1 cellular context compared by ENCODE assay signal in the genomic region with DNA sequence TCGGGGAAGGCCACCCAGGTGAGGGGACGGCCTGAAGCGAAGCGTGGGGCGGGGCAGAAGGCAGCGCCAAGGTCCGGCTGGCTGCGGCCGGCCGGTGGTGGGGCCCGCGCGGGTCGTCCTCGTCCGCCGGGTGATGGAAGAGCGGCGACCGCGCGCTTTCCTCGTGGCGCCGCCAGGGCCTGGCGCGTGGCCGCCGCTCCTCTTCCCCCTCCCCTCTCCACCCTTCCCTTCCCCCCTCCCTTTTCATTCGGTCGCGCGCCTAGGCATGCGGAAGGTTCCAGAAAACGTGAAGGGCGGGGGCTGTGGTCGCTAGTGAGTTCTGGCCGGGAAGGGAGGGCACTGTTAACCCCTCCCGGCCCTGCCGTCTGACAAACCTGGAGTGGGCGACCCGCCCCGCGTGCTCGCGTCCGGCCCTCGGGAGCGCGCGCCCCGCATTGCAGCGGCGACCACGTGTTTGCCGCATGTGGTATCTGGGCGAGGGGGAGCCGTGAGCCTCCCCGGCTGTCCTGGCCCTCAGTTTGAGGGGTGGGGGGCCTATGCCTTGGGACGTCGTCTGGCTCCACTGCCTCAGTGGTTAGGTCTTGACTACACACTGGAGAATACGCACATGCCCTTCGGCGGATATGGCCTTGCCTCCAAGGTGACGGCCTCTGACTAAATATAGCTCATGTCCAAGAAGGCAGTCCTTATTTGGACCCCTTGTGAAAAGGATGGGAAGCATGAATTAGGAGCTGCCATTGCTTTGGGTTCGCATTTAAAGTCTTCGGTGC.
A peak's percentile ranks its signal among the peaks of the same experiment; 100 is the strongest.
TF ChIP-seq lines count a peak whose summit lies in the region.

No MANE protein-coding gene starts in this region.

TF ChIP-seq in GM12878, 131 proteins besides CTCF, POLR2A, EP300 and RAD21 (continues in another document):
- TF ChIP-seq CHD2 (IDR thresholded peaks at IDR 0.05; ENCODE audit: borderline replicate concordance, low read depth, low read length) (0 out of 2 replicates have a peak, but pooled peaks have one; percentile 24), IKZF2 (IDR thresholded peaks at IDR 0.05) (peak in 1 of 2 experiments; percentile 28; a peak in 1 of 4 replicates), CBFB (IDR thresholded peaks at IDR 0.05; ENCODE audit: low read depth) (no peak; the same call in 1 of the 2 replicates), EGR1 (IDR thresholded peaks at IDR 0.05; ENCODE audit: borderline replicate concordance in 1 of 2, low read depth in 2 of 2, low read length in 2 of 2) (peak in 1 of 2 experiments; percentile 30; a peak in 1 of 3 replicates), JUNB (IDR thresholded peaks at IDR 0.05) (no peak), RELA (IDR thresholded peaks at IDR 0.05; ENCODE audit: borderline replicate concordance, partially characterized antibody) (no peak), MEF2B (IDR thresholded peaks at IDR 0.05; ENCODE audit: partially characterized antibody, poor library complexity, severe bottlenecking) (peak; percentile 10), MYC (IDR thresholded peaks at IDR 0.05; ENCODE audit: insufficient read depth, insufficient read length, insufficient replicate concordance, low read length, severe bottlenecking) (peak; percentile 98), RCOR1 (conservative IDR thresholded peaks at IDR 0.05; ENCODE audit: low read depth, low read length) (no peak), BCL11A (IDR thresholded peaks at IDR 0.05; ENCODE audit: low read depth, low read length) (no peak), CHD4 (IDR thresholded peaks at IDR 0.05) (no peak), FOS (IDR thresholded peaks at IDR 0.05; ENCODE audit: borderline replicate concordance, extremely low read depth, insufficient read length) (no peak), RAD51 (IDR thresholded peaks at IDR 0.05) (peak; percentile 57), SREBF2 (IDR thresholded peaks at IDR 0.05; ENCODE audit: low read length) (no peak)
- TF ChIP-seq, protein P1, sequence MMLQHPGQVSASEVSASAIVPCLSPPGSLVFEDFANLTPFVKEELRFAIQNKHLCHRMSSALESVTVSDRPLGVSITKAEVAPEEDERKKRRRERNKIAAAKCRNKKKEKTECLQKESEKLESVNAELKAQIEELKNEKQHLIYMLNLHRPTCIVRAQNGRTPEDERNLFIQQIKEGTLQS (IDR thresholded peaks at IDR 0.05; ENCODE audit: borderline replicate concordance, extremely low read depth, low read depth, low read length) = no peak
- TF ChIP-seq, protein P2, sequence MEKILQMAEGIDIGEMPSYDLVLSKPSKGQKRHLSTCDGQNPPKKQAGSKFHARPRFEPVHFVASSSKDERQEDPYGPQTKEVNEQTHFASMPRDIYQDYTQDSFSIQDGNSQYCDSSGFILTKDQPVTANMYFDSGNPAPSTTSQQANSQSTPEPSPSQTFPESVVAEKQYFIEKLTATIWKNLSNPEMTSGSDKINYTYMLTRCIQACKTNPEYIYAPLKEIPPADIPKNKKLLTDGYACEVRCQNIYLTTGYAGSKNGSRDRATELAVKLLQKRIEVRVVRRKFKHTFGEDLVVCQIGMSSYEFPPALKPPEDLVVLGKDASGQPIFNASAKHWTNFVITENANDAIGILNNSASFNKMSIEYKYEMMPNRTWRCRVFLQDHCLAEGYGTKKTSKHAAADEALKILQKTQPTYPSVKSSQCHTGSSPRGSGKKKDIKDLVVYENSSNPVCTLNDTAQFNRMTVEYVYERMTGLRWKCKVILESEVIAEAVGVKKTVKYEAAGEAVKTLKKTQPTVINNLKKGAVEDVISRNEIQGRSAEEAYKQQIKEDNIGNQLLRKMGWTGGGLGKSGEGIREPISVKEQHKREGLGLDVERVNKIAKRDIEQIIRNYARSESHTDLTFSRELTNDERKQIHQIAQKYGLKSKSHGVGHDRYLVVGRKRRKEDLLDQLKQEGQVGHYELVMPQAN (conservative IDR thresholded peaks at IDR 0.05) = peak; percentile 86
- TF ChIP-seq, protein P3, sequence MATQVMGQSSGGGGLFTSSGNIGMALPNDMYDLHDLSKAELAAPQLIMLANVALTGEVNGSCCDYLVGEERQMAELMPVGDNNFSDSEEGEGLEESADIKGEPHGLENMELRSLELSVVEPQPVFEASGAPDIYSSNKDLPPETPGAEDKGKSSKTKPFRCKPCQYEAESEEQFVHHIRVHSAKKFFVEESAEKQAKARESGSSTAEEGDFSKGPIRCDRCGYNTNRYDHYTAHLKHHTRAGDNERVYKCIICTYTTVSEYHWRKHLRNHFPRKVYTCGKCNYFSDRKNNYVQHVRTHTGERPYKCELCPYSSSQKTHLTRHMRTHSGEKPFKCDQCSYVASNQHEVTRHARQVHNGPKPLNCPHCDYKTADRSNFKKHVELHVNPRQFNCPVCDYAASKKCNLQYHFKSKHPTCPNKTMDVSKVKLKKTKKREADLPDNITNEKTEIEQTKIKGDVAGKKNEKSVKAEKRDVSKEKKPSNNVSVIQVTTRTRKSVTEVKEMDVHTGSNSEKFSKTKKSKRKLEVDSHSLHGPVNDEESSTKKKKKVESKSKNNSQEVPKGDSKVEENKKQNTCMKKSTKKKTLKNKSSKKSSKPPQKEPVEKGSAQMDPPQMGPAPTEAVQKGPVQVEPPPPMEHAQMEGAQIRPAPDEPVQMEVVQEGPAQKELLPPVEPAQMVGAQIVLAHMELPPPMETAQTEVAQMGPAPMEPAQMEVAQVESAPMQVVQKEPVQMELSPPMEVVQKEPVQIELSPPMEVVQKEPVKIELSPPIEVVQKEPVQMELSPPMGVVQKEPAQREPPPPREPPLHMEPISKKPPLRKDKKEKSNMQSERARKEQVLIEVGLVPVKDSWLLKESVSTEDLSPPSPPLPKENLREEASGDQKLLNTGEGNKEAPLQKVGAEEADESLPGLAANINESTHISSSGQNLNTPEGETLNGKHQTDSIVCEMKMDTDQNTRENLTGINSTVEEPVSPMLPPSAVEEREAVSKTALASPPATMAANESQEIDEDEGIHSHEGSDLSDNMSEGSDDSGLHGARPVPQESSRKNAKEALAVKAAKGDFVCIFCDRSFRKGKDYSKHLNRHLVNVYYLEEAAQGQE (IDR thresholded peaks at IDR 0.05; ENCODE audit: low read depth, low read length) = 0 out of 2 replicates have a peak, but pooled peaks have one; percentile 8
- TF ChIP-seq, protein P4, sequence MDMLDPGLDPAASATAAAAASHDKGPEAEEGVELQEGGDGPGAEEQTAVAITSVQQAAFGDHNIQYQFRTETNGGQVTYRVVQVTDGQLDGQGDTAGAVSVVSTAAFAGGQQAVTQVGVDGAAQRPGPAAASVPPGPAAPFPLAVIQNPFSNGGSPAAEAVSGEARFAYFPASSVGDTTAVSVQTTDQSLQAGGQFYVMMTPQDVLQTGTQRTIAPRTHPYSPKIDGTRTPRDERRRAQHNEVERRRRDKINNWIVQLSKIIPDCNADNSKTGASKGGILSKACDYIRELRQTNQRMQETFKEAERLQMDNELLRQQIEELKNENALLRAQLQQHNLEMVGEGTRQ (IDR thresholded peaks at IDR 0.05; ENCODE audit: borderline replicate concordance, low read depth, low read length) = no peak
- TF ChIP-seq, protein P5, sequence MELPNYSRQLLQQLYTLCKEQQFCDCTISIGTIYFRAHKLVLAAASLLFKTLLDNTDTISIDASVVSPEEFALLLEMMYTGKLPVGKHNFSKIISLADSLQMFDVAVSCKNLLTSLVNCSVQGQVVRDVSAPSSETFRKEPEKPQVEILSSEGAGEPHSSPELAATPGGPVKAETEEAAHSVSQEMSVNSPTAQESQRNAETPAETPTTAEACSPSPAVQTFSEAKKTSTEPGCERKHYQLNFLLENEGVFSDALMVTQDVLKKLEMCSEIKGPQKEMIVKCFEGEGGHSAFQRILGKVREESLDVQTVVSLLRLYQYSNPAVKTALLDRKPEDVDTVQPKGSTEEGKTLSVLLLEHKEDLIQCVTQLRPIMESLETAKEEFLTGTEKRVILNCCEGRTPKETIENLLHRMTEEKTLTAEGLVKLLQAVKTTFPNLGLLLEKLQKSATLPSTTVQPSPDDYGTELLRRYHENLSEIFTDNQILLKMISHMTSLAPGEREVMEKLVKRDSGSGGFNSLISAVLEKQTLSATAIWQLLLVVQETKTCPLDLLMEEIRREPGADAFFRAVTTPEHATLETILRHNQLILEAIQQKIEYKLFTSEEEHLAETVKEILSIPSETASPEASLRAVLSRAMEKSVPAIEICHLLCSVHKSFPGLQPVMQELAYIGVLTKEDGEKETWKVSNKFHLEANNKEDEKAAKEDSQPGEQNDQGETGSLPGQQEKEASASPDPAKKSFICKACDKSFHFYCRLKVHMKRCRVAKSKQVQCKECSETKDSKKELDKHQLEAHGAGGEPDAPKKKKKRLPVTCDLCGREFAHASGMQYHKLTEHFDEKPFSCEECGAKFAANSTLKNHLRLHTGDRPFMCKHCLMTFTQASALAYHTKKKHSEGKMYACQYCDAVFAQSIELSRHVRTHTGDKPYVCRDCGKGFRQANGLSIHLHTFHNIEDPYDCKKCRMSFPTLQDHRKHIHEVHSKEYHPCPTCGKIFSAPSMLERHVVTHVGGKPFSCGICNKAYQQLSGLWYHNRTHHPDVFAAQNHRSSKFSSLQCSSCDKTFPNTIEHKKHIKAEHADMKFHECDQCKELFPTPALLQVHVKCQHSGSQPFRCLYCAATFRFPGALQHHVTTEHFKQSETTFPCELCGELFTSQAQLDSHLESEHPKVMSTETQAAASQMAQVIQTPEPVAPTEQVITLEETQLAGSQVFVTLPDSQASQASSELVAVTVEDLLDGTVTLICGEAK (IDR thresholded peaks at IDR 0.05; ENCODE audit: borderline replicate concordance) = no peak
- TF ChIP-seq, protein P6, sequence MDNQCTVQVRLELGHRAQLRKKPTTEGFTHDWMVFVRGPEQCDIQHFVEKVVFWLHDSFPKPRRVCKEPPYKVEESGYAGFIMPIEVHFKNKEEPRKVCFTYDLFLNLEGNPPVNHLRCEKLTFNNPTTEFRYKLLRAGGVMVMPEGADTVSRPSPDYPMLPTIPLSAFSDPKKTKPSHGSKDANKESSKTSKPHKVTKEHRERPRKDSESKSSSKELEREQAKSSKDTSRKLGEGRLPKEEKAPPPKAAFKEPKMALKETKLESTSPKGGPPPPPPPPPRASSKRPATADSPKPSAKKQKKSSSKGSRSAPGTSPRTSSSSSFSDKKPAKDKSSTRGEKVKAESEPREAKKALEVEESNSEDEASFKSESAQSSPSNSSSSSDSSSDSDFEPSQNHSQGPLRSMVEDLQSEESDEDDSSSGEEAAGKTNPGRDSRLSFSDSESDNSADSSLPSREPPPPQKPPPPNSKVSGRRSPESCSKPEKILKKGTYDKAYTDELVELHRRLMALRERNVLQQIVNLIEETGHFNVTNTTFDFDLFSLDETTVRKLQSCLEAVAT (IDR thresholded peaks at IDR 0.05) = 0 out of 2 replicates have a peak, but pooled peaks have one; percentile 56
- TF ChIP-seq, protein P7, sequence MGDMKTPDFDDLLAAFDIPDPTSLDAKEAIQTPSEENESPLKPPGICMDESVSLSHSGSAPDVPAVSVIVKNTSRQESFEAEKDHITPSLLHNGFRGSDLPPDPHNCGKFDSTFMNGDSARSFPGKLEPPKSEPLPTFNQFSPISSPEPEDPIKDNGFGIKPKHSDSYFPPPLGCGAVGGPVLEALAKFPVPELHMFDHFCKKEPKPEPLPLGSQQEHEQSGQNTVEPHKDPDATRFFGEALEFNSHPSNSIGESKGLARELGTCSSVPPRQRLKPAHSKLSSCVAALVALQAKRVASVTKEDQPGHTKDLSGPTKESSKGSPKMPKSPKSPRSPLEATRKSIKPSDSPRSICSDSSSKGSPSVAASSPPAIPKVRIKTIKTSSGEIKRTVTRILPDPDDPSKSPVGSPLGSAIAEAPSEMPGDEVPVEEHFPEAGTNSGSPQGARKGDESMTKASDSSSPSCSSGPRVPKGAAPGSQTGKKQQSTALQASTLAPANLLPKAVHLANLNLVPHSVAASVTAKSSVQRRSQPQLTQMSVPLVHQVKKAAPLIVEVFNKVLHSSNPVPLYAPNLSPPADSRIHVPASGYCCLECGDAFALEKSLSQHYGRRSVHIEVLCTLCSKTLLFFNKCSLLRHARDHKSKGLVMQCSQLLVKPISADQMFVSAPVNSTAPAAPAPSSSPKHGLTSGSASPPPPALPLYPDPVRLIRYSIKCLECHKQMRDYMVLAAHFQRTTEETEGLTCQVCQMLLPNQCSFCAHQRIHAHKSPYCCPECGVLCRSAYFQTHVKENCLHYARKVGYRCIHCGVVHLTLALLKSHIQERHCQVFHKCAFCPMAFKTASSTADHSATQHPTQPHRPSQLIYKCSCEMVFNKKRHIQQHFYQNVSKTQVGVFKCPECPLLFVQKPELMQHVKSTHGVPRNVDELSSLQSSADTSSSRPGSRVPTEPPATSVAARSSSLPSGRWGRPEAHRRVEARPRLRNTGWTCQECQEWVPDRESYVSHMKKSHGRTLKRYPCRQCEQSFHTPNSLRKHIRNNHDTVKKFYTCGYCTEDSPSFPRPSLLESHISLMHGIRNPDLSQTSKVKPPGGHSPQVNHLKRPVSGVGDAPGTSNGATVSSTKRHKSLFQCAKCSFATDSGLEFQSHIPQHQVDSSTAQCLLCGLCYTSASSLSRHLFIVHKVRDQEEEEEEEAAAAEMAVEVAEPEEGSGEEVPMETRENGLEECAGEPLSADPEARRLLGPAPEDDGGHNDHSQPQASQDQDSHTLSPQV (IDR thresholded peaks at IDR 0.05) = no peak
- TF ChIP-seq, protein P8, sequence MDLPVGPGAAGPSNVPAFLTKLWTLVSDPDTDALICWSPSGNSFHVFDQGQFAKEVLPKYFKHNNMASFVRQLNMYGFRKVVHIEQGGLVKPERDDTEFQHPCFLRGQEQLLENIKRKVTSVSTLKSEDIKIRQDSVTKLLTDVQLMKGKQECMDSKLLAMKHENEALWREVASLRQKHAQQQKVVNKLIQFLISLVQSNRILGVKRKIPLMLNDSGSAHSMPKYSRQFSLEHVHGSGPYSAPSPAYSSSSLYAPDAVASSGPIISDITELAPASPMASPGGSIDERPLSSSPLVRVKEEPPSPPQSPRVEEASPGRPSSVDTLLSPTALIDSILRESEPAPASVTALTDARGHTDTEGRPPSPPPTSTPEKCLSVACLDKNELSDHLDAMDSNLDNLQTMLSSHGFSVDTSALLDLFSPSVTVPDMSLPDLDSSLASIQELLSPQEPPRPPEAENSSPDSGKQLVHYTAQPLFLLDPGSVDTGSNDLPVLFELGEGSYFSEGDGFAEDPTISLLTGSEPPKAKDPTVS (IDR thresholded peaks at IDR 0.05; ENCODE audit: low read depth, low read length) = peak; percentile 97
- TF ChIP-seq, protein P9, sequence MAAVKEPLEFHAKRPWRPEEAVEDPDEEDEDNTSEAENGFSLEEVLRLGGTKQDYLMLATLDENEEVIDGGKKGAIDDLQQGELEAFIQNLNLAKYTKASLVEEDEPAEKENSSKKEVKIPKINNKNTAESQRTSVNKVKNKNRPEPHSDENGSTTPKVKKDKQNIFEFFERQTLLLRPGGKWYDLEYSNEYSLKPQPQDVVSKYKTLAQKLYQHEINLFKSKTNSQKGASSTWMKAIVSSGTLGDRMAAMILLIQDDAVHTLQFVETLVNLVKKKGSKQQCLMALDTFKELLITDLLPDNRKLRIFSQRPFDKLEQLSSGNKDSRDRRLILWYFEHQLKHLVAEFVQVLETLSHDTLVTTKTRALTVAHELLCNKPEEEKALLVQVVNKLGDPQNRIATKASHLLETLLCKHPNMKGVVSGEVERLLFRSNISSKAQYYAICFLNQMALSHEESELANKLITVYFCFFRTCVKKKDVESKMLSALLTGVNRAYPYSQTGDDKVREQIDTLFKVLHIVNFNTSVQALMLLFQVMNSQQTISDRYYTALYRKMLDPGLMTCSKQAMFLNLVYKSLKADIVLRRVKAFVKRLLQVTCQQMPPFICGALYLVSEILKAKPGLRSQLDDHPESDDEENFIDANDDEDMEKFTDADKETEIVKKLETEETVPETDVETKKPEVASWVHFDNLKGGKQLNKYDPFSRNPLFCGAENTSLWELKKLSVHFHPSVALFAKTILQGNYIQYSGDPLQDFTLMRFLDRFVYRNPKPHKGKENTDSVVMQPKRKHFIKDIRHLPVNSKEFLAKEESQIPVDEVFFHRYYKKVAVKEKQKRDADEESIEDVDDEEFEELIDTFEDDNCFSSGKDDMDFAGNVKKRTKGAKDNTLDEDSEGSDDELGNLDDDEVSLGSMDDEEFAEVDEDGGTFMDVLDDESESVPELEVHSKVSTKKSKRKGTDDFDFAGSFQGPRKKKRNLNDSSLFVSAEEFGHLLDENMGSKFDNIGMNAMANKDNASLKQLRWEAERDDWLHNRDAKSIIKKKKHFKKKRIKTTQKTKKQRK (IDR thresholded peaks at IDR 0.05; ENCODE audit: low read depth, low read length) = no peak
